1 cellular context compared by ENCODE assay signal in the genomic region with DNA sequence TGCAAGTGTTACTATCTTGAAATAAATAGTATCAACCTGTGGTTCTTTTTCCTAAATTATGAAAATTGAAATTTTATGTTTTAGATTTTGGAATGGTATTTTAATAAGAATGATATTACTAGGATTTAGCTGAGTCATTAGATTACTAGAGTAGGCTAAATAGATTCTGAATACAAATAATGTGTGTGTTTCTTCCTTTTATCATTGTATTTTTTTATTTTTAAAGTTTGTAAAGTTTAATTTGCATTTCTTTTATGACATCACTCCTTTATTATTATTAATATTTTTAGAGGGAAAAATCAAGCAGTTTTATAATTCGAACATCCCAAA.
TF ChIP-seq lines count a peak whose summit lies in the region.

No MANE protein-coding gene starts in this region.

TF ChIP-seq in IMR-90, 13 proteins besides CTCF, POLR2A, EP300 and RAD21 (continued from another document):
- TF ChIP-seq ELK1 (IDR thresholded peaks at IDR 0.05; ENCODE audit: borderline replicate concordance, low read depth, low read length) (no peak), MAFK (IDR thresholded peaks at IDR 0.05; ENCODE audit: low read depth, low read length) (peak; percentile 65)
